In genomic region chr17:8630802-8631553, GRCh38 we compare ENCODE assay signal across 8 cellular contexts. TPM values are rescaled to one million over a fixed set of nuclear protein-coding genes. Genes with fewer than 3 reads are reported as not detected.
DNase-seq lines count a peak whose midpoint lies in the region; ATAC-seq lines count a peak whose summit lies in the region.

No MANE protein-coding gene starts in this region.

- no peaks in the 10 kb centered on the region for H3K36me3 Mint-ChIP-seq in activated T-helper 2 cell treated with anti-CD3 and anti-CD28 coated beads, Interferon-gamma antibody, Interleukin-2, Interleukin-4, amounts not matched to agents 10 μg/mL and 5 μg/mL and 100 μg/mL, durations not matched to agents 14 hours and 24 hours and 36 hours (ENCODE audit: low read depth)
- no peaks in the 10 kb centered on the region for H3K36me3 Mint-ChIP-seq in naive thymus-derived CD8-positive, alpha-beta T cell
- peaks cover 3 to 4% of the 10 kb centered on the region in 2 donors for H3K36me3 Mint-ChIP-seq in stimulated activated naive B cell treated with anti-CD40 and anti-IgM and Interleukin-4, amounts not matched to agents 10 μg/mL and 1 μg/mL and 100 μg/mL, for 72 hours

- peaks cover 11% of the 10 kb centered on the region for H3K4me1 Mint-ChIP-seq in activated T-helper 2 cell treated with anti-CD3 and anti-CD28 coated beads, Interferon-gamma antibody, Interleukin-2, Interleukin-4, amounts not matched to agents 10 μg/mL and 5 μg/mL and 100 μg/mL, durations not matched to agents 14 hours and 24 hours and 36 hours (ENCODE audit: low read depth)
- H3K4me1 Mint-ChIP-seq in naive thymus-derived CD8-positive, alpha-beta T cell, result peaks cover 10 to 25% (median 15%) of the 10 kb centered on the region in 4 donors
- H3K4me1 Mint-ChIP-seq in stimulated activated naive B cell treated with anti-CD40 and anti-IgM and Interleukin-4, amounts not matched to agents 10 μg/mL and 1 μg/mL and 100 μg/mL, for 72 hours, result peaks cover 18 to 29% of the 10 kb centered on the region in 2 donors

- intact Hi-C loops in activated T-helper 2 cell treated with anti-CD3 and anti-CD28 coated beads, Interferon-gamma antibody, Interleukin-2, Interleukin-4, amounts not matched to agents 10 μg/mL and 5 μg/mL and 100 μg/mL, durations not matched to agents 14 hours and 24 hours and 36 hours (cut with micrococcal nuclease), result loop anchor here (5.0 kb wide), 3 partner anchors 106 to 371 kb away; partner anchors contain the start of gene NDEL1

- no peaks in the 10 kb centered on the region for H3K9me3 Mint-ChIP-seq in activated T-helper 2 cell treated with anti-CD3 and anti-CD28 coated beads, Interferon-gamma antibody, Interleukin-2, Interleukin-4, amounts not matched to agents 10 μg/mL and 5 μg/mL and 100 μg/mL, durations not matched to agents 14 hours and 24 hours and 36 hours
- peaks cover 0 to 3% (median 0%) of the 10 kb centered on the region in 9 donors for H3K9me3 Mint-ChIP-seq in naive thymus-derived CD8-positive, alpha-beta T cell
- no peaks in the 10 kb centered on the region for H3K9me3 Mint-ChIP-seq in stimulated activated naive B cell treated with anti-CD40 and anti-IgM and Interleukin-4, amounts not matched to agents 10 μg/mL and 1 μg/mL and 100 μg/mL, for 72 hours

- peak; percentile 96 for ATAC-seq in GM21737 (IDR thresholded peaks at IDR 0.05; ENCODE audit: unreplicated experiment)
- peak; percentile 90 to 92 for ATAC-seq in naive thymus-derived CD8-positive, alpha-beta T cell
- ATAC-seq in stimulated activated naive B cell treated with anti-CD40 and anti-IgM and Interleukin-4, amounts not matched to agents 10 μg/mL and 1 μg/mL and 100 μg/mL, for 72 hours (replicated peaks), result peak; percentile 98

- peaks cover 51% of the 10 kb centered on the region for H3K27me3 Mint-ChIP-seq in activated T-helper 2 cell treated with anti-CD3 and anti-CD28 coated beads, Interferon-gamma antibody, Interleukin-2, Interleukin-4, amounts not matched to agents 10 μg/mL and 5 μg/mL and 100 μg/mL, durations not matched to agents 14 hours and 24 hours and 36 hours (ENCODE audit: low read depth)
- H3K27me3 Mint-ChIP-seq in naive thymus-derived CD8-positive, alpha-beta T cell, result peaks cover 23 to 51% (median 37%) of the 10 kb centered on the region in 5 donors
- H3K27me3 Mint-ChIP-seq in stimulated activated naive B cell treated with anti-CD40 and anti-IgM and Interleukin-4, amounts not matched to agents 10 μg/mL and 1 μg/mL and 100 μg/mL, for 72 hours, result peaks cover 51 to 61% of the 10 kb centered on the region in 2 donors

- DNase-seq in DMS114 treated with DMSO at 0.1 percent for 48 hours (lab: John Stamatoyannopoulos, UW; ENCODE audit: unreplicated experiment) (peak; percentile 98), KG1 (lab: John Stamatoyannopoulos, UW) (peak; percentile 1), RPMI7951 (ENCODE audit: low read depth) (peak; percentile 98), fibroblast of peridontal ligament (ENCODE audit: extremely low read depth) (peak; percentile 99)
- DNase-seq in activated T-helper 2 cell treated with anti-CD3 and anti-CD28 coated beads, Interferon-gamma antibody, Interleukin-2, Interleukin-4, amounts not matched to agents 10 μg/mL and 5 μg/mL and 100 μg/mL, durations not matched to agents 14 hours and 24 hours and 36 hours (ENCODE audit: low spot score), result peak; percentile 90
- DNase-seq in naive thymus-derived CD8-positive, alpha-beta T cell, result peak; percentile 70 to 90 (median 80)
- peak; percentile 95 for DNase-seq in stimulated activated naive B cell treated with anti-CD40 and anti-IgM and Interleukin-4, amounts not matched to agents 10 μg/mL and 1 μg/mL and 100 μg/mL, for 72 hours

- H3K27ac Mint-ChIP-seq in activated T-helper 2 cell treated with anti-CD3 and anti-CD28 coated beads, Interferon-gamma antibody, Interleukin-2, Interleukin-4, amounts not matched to agents 10 μg/mL and 5 μg/mL and 100 μg/mL, durations not matched to agents 14 hours and 24 hours and 36 hours, result no peak overlapping the region
- H3K27ac Mint-ChIP-seq in naive thymus-derived CD8-positive, alpha-beta T cell, result peak overlapping the region in 9 of 10 donors; percentile 46 to 96 (median 81)
- peak overlapping the region; percentile 90 for H3K27ac Mint-ChIP-seq in stimulated activated naive B cell treated with anti-CD40 and anti-IgM and Interleukin-4, amounts not matched to agents 10 μg/mL and 1 μg/mL and 100 μg/mL, for 72 hours

- H3K4me3 Mint-ChIP-seq in activated T-helper 2 cell treated with anti-CD3 and anti-CD28 coated beads, Interferon-gamma antibody, Interleukin-2, Interleukin-4, amounts not matched to agents 10 μg/mL and 5 μg/mL and 100 μg/mL, durations not matched to agents 14 hours and 24 hours and 36 hours (ENCODE audit: low read depth), result peak overlapping the region; percentile 95
- peak overlapping the region; percentile 94 to 100 (median 98) for H3K4me3 Mint-ChIP-seq in naive thymus-derived CD8-positive, alpha-beta T cell
- H3K4me3 Mint-ChIP-seq in stimulated activated naive B cell treated with anti-CD40 and anti-IgM and Interleukin-4, amounts not matched to agents 10 μg/mL and 1 μg/mL and 100 μg/mL, for 72 hours, result peak overlapping the region; percentile 89 to 90

- POLR2A ChIA-PET in naive thymus-derived CD8-positive, alpha-beta T cell (lab: Charles Lee), result no interaction called here

RNA-seq across cellular contexts. Expression of gene MYH10, which starts 0.5 kb away (rescaled TPM):
- total RNA-seq in RPMI7951 (2014; rRNA removed; shearing (Covaris generic)), result 18.8 and 21.9 TPM in 2 replicates
- 13.2 and 20.7 TPM in 2 replicates for total RNA-seq in activated T-helper 2 cell treated with anti-CD3 and anti-CD28 coated beads, Interferon-gamma antibody, Interleukin-2, Interleukin-4, amounts not matched to agents 10 μg/mL and 5 μg/mL and 100 μg/mL, durations not matched to agents 14 hours and 24 hours and 36 hours
- total RNA-seq in naive thymus-derived CD8-positive, alpha-beta T cell, result 1 to 10 TPM; 1.7 to 2.5 TPM
- 1 to 10 TPM in 2 of 3 donors, under 1 TPM in 1; 0.56 to 3.1 (median 1.6) TPM for polyA plus RNA-seq in naive thymus-derived CD8-positive, alpha-beta T cell

Comparison
In these comparisons a context has a peak if more than half of its experiments do, and no peak if none do; other contexts are left out.
1. Peak in every context shown above with its lines: DNase-seq and ATAC-seq.
2. DNase-seq: peak in every context shown above with its lines; median percentile 99 in fibroblast of peridontal ligament; 98 in DMS114 treated with DMSO at 0.1 percent for 48 hours; 98 in RPMI7951; 95 in stimulated activated naive B cell treated with anti-CD40 and anti-IgM and Interleukin-4, amounts not matched to agents 10 μg/mL and 1 μg/mL and 100 μg/mL, for 72 hours; 90 in activated T-helper 2 cell treated with anti-CD3 and anti-CD28 coated beads, Interferon-gamma antibody, Interleukin-2, Interleukin-4, amounts not matched to agents 10 μg/mL and 5 μg/mL and 100 μg/mL, durations not matched to agents 14 hours and 24 hours and 36 hours; 80 in naive thymus-derived CD8-positive, alpha-beta T cell; 1 in KG1.